Comparison of ENCODE assay signal across 9 cellular contexts in genomic region chr20:53901064-53901463, GRCh38.
DNase-seq lines count a peak whose midpoint lies in the region; ATAC-seq and TF ChIP-seq lines count a peak whose summit lies in the region.
"Had no signal": no experiment of that assay in that cellular context is flagged by ENCODE, and none has a peak within 500 bp of the region (broad histone marks: within the 10 kb centered on the region; RNA-seq: fewer than 3 reads in every experiment).

No MANE protein-coding gene starts in this region.

- H3K4me3 Mint-ChIP-seq in stimulated activated naive CD8-positive, alpha-beta T cell treated with anti-CD3 and anti-CD28 coated beads, Interleukin-15, Interleukin-2, amounts not matched to agents 100 ng/mL and 50 ng/mL, for 24 hours: no peak overlapping the region

- no peaks in the 10 kb centered on the region for H3K36me3 Mint-ChIP-seq in stimulated activated naive CD8-positive, alpha-beta T cell treated with anti-CD3 and anti-CD28 coated beads, Interleukin-15, Interleukin-2, amounts not matched to agents 100 ng/mL and 50 ng/mL, for 24 hours (ENCODE audit: low read depth)

- no peaks in the 10 kb centered on the region for H3K9me3 Mint-ChIP-seq in stimulated activated naive CD8-positive, alpha-beta T cell treated with anti-CD3 and anti-CD28 coated beads, Interleukin-15, Interleukin-2, amounts not matched to agents 100 ng/mL and 50 ng/mL, for 24 hours

- peak overlapping the region; percentile 96 for H3K27ac Mint-ChIP-seq in stimulated activated naive CD8-positive, alpha-beta T cell treated with anti-CD3 and anti-CD28 coated beads, Interleukin-15, Interleukin-2, amounts not matched to agents 100 ng/mL and 50 ng/mL, for 24 hours

- peaks cover 78% of the 10 kb centered on the region for H3K4me1 Mint-ChIP-seq in stimulated activated naive CD8-positive, alpha-beta T cell treated with anti-CD3 and anti-CD28 coated beads, Interleukin-15, Interleukin-2, amounts not matched to agents 100 ng/mL and 50 ng/mL, for 24 hours (ENCODE audit: low read depth)

- no peaks in the 10 kb centered on the region for H3K9me3 ChIP-seq in mucosa of descending colon

- no peaks in the 10 kb centered on the region for H3K36me3 ChIP-seq in mucosa of descending colon (ENCODE audit: low read depth)

- POLR2A ChIA-PET in GM10248 (lab: Yijun Ruan, JAX): interaction anchor here (0.9 kb wide), 1 partner anchor 30 kb away, joined by 3 read pairs; no protein-coding TSS in a partner anchor

- ATAC-seq in stimulated activated naive CD8-positive, alpha-beta T cell treated with anti-CD3 and anti-CD28 coated beads, Interleukin-15, Interleukin-2, amounts not matched to agents 100 U/mL and 50 U/mL, for 24 hours: no peak
- ATAC-seq in mucosa of descending colon (peak; percentile 77), GM19452 (IDR thresholded peaks at IDR 0.05; ENCODE audit: unreplicated experiment) (no peak)

- H3K4me1 ChIP-seq in mucosa of descending colon (ENCODE audit: low read depth): peaks cover 19% of the 10 kb centered on the region

- peak overlapping the region; percentile 36 for H3K27ac ChIP-seq in caudate nucleus (ENCODE audit: low read depth, low read length)

- TF ChIP-seq CTCF in mucosa of descending colon (IDR thresholded peaks at IDR 0.05) (no peak), GM10248 (IDR thresholded peaks at IDR 0.05; ENCODE audit: control extremely low read depth, extremely low read depth, low read depth, missing control alignments) (no peak)

- no peak for DNase-seq in stimulated activated naive CD8-positive, alpha-beta T cell treated with anti-CD3 and anti-CD28 coated beads, Interleukin-15, Interleukin-2, amounts not matched to agents 100 U/mL and 50 U/mL, for 24 hours
- DNase-seq in caudate nucleus (lab: John Stamatoyannopoulos, UW) (no peak), mucosa of descending colon (peak in 1 of 3 donors; percentile 54), NCI-H187 (lab: John Stamatoyannopoulos, UW) (no peak), CD1c-positive myeloid dendritic cell (ENCODE audit: extremely low spot score) (no peak), GM10248 (ENCODE audit: extremely low spot score) (no peak)
- DNase-seq: NCI-H2029 had no signal

- CTCF ChIA-PET in GM10248 (lab: Yijun Ruan, JAX): interaction anchor here (0.9 to 6.9 kb wide), 12 partner anchors 9 to 307 kb away, joined by 3 to 72 read pairs (median 4); partner anchors contain the start of gene ZNF217

- H3K4me3 ChIP-seq in mucosa of descending colon: no peak overlapping the region

- intact Hi-C loops in mucosa of descending colon (cut with DNase I, micrococcal nuclease): no loop called here

- H3K27me3 Mint-ChIP-seq in stimulated activated naive CD8-positive, alpha-beta T cell treated with anti-CD3 and anti-CD28 coated beads, Interleukin-15, Interleukin-2, amounts not matched to agents 100 ng/mL and 50 ng/mL, for 24 hours: no peaks in the 10 kb centered on the region
